ENCODE assay signal across 20 cellular contexts in genomic region chr6:151882206-151882605, GRCh38.
"Had no signal": no experiment of that assay in that cellular context is flagged by ENCODE, and none has a peak within 500 bp of the region (broad histone marks: within the 10 kb centered on the region; RNA-seq: fewer than 3 reads in every experiment).

No MANE protein-coding gene starts in this region.

- H3K4me1 ChIP-seq: colonic mucosa, esophagus muscularis mucosa, gastroesophageal sphincter, heart right ventricle, left lung, lower lobe of right lung had no signal

- H3K36me3 ChIP-seq: colonic mucosa, esophagus muscularis mucosa, gastroesophageal sphincter, heart right ventricle, left lung, lower lobe of right lung had no signal

- H3K4me3 Mint-ChIP-seq: dendritic cell treated with granulocyte-macrophage colony-stimulating factor and Interleukin-4, amounts not matched to agents 40 ng/mL and 50 ng/mL, for 4 days; effector memory CD8-positive, alpha-beta T cell; endodermal cell; mesothelial cell of epicardium had no signal

- H3K9me3 Mint-ChIP-seq: dendritic cell treated with granulocyte-macrophage colony-stimulating factor and Interleukin-4, amounts not matched to agents 40 ng/mL and 50 ng/mL, for 4 days; effector memory CD8-positive, alpha-beta T cell; endodermal cell had no signal

- H3K27ac Mint-ChIP-seq: dendritic cell treated with granulocyte-macrophage colony-stimulating factor and Interleukin-4, amounts not matched to agents 40 ng/mL and 50 ng/mL, for 4 days; effector memory CD8-positive, alpha-beta T cell; endodermal cell; mesothelial cell of epicardium had no signal

- DNase-seq: colonic mucosa; cortex of kidney; effector CD8-positive, alpha-beta T cell; effector memory CD8-positive, alpha-beta T cell; endodermal cell; erythroblast; foreskin keratinocyte; heart right ventricle; hippocampal formation; left cardiac atrium; left lung; left ventricle myocardium superior; lower lobe of right lung; mesenchymal stem cell; mucosa of descending colon had no signal

- H3K9me3 ChIP-seq: colonic mucosa, esophagus muscularis mucosa, gastroesophageal sphincter, heart right ventricle, left lung, lower lobe of right lung, mucosa of descending colon had no signal

- H3K36me3 Mint-ChIP-seq: mesothelial cell of epicardium had no signal

- ATAC-seq: effector memory CD8-positive, alpha-beta T cell; foreskin keratinocyte; gastroesophageal sphincter; heart right ventricle; left cardiac atrium; left lung; left ventricle myocardium superior; lower lobe of right lung; mucosa of descending colon had no signal

- H3K27me3 ChIP-seq: colonic mucosa, esophagus muscularis mucosa, foreskin keratinocyte, gastroesophageal sphincter, heart right ventricle, left lung had no signal

- H3K27me3 Mint-ChIP-seq: dendritic cell treated with granulocyte-macrophage colony-stimulating factor and Interleukin-4, amounts not matched to agents 40 ng/mL and 50 ng/mL, for 4 days; effector memory CD8-positive, alpha-beta T cell had no signal

- H3K27ac ChIP-seq: colonic mucosa, epithelial cell of prostate, esophagus muscularis mucosa, foreskin keratinocyte, gastroesophageal sphincter, heart right ventricle, left lung, lower lobe of right lung had no signal

- H3K4me3 ChIP-seq: colonic mucosa, esophagus muscularis mucosa, gastroesophageal sphincter, heart right ventricle, left lung, lower lobe of right lung, mucosa of descending colon had no signal

- H3K4me1 Mint-ChIP-seq: endodermal cell, mesothelial cell of epicardium had no signal
